8 cellular contexts compared by ENCODE assay signal in genomic region chr7:119838444-119838843, GRCh38.
"Had no signal": no experiment of that assay in that cellular context is flagged by ENCODE, and none has a peak within 500 bp of the region (broad histone marks: within the 10 kb centered on the region; RNA-seq: fewer than 3 reads in every experiment).

No MANE protein-coding gene starts in this region.

- H3K4me3 ChIP-seq: GM12878 had no signal

- DNase-seq: GDM1, GF-D8 had no signal

- ATAC-seq: GM12878 had no signal

- FAIRE-seq: G401.6, GM12878, GM12891, GM12892, GM18507, GM19239 had no signal
